In the genomic region with DNA sequence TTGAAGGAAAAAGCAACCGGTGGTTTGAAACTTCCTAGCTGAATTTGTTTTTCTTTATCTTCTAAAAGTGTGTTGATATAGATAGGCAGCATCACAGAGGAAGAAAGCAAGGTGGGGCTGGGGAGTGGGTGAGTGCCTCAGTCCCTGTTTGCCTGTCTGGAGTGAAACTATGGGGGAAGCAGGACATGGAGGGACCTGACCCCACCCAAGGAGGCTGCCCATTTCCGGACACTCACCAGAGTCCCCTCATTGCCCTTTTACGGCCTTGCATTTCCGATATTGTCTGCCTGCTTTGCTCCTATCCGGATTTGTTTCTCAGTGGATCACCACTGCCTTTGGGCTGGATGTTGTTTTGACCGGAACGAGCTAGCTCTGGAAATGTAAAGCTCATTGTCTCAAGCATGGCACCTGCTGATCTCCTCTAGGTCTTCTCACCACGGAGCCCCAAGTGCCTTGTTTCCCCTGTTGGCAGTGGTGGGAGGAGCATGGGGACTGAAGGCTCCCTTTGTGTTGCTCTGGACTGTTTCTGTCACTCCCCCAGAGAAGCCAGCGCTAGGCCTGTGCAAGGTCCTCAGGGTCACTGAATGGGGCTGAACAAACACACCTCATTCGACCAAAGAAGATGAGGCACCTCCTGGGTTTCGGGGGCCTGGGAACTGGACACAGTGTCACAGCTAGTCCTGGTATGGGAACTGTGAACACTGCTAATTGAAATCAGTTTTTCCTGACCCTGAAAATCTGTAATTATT, we compare ENCODE assay signal across 1 cellular context.
A peak's percentile ranks its signal among the peaks of the same experiment; 100 is the strongest.
TF ChIP-seq lines count a peak whose summit lies in the region.

No MANE protein-coding gene starts in this region.

TF ChIP-seq in HepG2, 621 proteins besides CTCF, POLR2A, EP300 and RAD21 (continued from another document and continues in another):
- TF ChIP-seq NCOR1 (IDR thresholded peaks at IDR 0.05; ENCODE audit: borderline replicate concordance, low read length), result peak; percentile 50; the same call in 1 of the 2 replicates
- TF ChIP-seq KDM2A (CRISPR knock-in tag; IDR thresholded peaks at IDR 0.05; ENCODE audit: borderline replicate concordance, low read depth), result peak; percentile 53; the same call in 1 of the 2 replicates
- TF ChIP-seq MBNL3 (CRISPR knock-in tag; conservative IDR thresholded peaks at IDR 0.05), result no peak
- no peak; the same call in 1 of the 2 replicates for TF ChIP-seq MBD4 (IDR thresholded peaks at IDR 0.05; ENCODE audit: borderline replicate concordance, low read length)
- TF ChIP-seq REL (CRISPR knock-in tag; conservative IDR thresholded peaks at IDR 0.05), result no peak
- TF ChIP-seq, protein P1, sequence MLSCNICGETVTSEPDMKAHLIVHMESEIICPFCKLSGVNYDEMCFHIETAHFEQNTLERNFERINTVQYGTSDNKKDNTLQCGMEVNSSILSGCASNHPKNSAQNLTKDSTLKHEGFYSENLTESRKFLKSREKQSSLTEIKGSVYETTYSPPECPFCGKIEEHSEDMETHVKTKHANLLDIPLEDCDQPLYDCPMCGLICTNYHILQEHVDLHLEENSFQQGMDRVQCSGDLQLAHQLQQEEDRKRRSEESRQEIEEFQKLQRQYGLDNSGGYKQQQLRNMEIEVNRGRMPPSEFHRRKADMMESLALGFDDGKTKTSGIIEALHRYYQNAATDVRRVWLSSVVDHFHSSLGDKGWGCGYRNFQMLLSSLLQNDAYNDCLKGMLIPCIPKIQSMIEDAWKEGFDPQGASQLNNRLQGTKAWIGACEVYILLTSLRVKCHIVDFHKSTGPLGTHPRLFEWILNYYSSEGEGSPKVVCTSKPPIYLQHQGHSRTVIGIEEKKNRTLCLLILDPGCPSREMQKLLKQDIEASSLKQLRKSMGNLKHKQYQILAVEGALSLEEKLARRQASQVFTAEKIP (CRISPR knock-in tag; IDR thresholded peaks at IDR 0.05; ENCODE audit: borderline replicate concordance), result no peak
- TF ChIP-seq NFYC (CRISPR knock-in tag; IDR thresholded peaks at IDR 0.05), result no peak
- no peak for TF ChIP-seq ARHGAP35 (CRISPR knock-in tag; IDR thresholded peaks at IDR 0.05; ENCODE audit: borderline replicate concordance)
- TF ChIP-seq SNRNP70 (IDR thresholded peaks at IDR 0.05; ENCODE audit: low read depth, low read length), result no peak
- TF ChIP-seq ZNF558 (CRISPR knock-in tag; IDR thresholded peaks at IDR 0.05; ENCODE audit: borderline replicate concordance), result no peak
- TF ChIP-seq, protein P2, sequence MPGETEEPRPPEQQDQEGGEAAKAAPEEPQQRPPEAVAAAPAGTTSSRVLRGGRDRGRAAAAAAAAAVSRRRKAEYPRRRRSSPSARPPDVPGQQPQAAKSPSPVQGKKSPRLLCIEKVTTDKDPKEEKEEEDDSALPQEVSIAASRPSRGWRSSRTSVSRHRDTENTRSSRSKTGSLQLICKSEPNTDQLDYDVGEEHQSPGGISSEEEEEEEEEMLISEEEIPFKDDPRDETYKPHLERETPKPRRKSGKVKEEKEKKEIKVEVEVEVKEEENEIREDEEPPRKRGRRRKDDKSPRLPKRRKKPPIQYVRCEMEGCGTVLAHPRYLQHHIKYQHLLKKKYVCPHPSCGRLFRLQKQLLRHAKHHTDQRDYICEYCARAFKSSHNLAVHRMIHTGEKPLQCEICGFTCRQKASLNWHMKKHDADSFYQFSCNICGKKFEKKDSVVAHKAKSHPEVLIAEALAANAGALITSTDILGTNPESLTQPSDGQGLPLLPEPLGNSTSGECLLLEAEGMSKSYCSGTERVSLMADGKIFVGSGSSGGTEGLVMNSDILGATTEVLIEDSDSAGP (CRISPR knock-in tag; IDR thresholded peaks at IDR 0.05; ENCODE audit: borderline replicate concordance), result peak; percentile 75; the same call in 1 of the 2 replicates
- TF ChIP-seq, protein P3, sequence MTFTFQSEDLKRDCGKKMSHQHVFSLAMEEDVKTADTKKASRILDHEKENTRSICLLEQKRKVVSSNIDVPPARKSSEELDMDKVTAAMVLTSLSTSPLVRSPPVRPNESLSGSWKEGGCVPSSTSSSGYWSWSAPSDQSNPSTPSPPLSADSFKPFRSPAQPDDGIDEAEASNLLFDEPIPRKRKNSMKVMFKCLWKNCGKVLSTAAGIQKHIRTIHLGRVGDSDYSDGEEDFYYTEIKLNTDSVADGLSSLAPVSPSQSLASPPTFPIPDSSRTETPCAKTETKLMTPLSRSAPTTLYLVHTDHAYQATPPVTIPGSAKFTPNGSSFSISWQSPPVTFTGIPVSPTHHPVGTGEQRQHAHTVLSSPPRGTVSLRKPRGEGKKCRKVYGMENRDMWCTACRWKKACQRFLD (CRISPR knock-in tag; IDR thresholded peaks at IDR 0.05; ENCODE audit: borderline replicate concordance), result no peak; the same call in 1 of the 2 replicates
- no peak for TF ChIP-seq TAF15 (IDR thresholded peaks at IDR 0.05; ENCODE audit: low read depth, low read length, poor library complexity, severe bottlenecking)
- TF ChIP-seq ZNF382 (CRISPR knock-in tag; IDR thresholded peaks at IDR 0.05; ENCODE audit: borderline replicate concordance), result no peak
- TF ChIP-seq GABPB1 (CRISPR knock-in tag; IDR thresholded peaks at IDR 0.05), result peak; percentile 31
- TF ChIP-seq ETV6 (CRISPR knock-in tag; conservative IDR thresholded peaks at IDR 0.05), result no peak
- TF ChIP-seq AGO1 (IDR thresholded peaks at IDR 0.05; ENCODE audit: low read depth, low read length, poor library complexity, severe bottlenecking), result no peak
- TF ChIP-seq SNAPC2 (CRISPR knock-in tag; IDR thresholded peaks at IDR 0.05), result no peak
- TF ChIP-seq ZNF224 (CRISPR knock-in tag; IDR thresholded peaks at IDR 0.05), result no peak; the same call in 1 of the 2 replicates
- no peak for TF ChIP-seq EED (CRISPR knock-in tag; IDR thresholded peaks at IDR 0.05)
- no peak for TF ChIP-seq ZFP62 (CRISPR knock-in tag; IDR thresholded peaks at IDR 0.05)
- peak; percentile 79; the same call in 1 of the 2 replicates for TF ChIP-seq ZNF788 (CRISPR knock-in tag; IDR thresholded peaks at IDR 0.05; ENCODE audit: borderline replicate concordance)
- no peak for TF ChIP-seq PCBP1 (IDR thresholded peaks at IDR 0.05; ENCODE audit: borderline replicate concordance, low read depth, low read length)
- no peak for TF ChIP-seq MAF1 (CRISPR knock-in tag; IDR thresholded peaks at IDR 0.05; ENCODE audit: borderline replicate concordance)
- TF ChIP-seq, protein P4, sequence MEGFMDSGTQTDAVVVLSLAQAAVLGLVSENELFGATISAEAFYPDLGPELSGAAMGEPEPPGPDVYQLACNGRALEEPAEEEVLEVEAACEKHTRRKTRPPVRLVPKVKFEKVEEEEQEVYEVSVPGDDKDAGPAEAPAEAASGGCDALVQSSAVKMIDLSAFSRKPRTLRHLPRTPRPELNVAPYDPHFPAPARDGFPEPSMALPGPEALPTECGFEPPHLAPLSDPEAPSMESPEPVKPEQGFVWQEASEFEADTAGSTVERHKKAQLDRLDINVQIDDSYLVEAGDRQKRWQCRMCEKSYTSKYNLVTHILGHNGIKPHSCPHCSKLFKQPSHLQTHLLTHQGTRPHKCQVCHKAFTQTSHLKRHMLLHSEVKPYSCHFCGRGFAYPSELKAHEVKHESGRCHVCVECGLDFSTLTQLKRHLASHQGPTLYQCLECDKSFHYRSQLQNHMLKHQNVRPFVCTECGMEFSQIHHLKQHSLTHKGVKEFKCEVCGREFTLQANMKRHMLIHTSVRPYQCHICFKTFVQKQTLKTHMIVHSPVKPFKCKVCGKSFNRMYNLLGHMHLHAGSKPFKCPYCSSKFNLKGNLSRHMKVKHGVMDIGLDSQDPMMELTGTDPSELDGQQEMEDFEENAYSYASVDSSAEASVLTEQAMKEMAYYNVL (CRISPR knock-in tag; IDR thresholded peaks at IDR 0.05; ENCODE audit: borderline replicate concordance), result peak; percentile 81; the same call in 1 of the 2 replicates
- TF ChIP-seq, protein P5, sequence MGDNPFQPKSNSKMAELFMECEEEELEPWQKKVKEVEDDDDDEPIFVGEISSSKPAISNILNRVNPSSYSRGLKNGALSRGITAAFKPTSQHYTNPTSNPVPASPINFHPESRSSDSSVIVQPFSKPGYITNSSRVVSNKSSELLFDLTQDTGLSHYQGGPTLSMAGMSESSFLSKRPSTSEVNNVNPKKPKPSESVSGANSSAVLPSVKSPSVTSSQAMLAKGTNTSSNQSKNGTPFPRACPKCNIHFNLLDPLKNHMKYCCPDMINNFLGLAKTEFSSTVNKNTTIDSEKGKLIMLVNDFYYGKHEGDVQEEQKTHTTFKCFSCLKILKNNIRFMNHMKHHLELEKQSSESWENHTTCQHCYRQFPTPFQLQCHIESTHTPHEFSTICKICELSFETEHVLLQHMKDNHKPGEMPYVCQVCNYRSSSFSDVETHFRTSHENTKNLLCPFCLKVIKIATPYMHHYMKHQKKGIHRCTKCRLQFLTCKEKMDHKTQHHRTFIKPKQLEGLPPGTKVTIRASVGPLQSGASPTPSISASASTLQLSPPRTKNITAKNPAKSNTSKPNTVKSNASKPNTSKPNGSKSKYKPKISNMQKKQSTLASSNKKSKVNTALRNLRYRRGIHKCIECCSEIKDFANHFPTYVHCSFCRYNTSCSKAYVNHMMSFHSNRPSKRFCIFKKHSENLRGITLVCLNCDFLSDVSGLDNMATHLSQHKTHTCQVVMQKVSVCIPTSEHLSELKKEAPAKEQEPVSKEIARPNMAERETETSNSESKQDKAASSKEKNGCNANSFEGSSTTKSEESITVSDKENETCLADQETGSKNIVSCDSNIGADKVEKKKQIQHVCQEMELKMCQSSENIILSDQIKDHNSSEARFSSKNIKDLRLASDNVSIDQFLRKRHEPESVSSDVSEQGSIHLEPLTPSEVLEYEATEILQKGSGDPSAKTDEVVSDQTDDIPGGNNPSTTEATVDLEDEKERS (CRISPR knock-in tag; IDR thresholded peaks at IDR 0.05), result no peak
- TF ChIP-seq ZFP36L2 (CRISPR knock-in tag; IDR thresholded peaks at IDR 0.05), result no peak
- TF ChIP-seq, protein P6, sequence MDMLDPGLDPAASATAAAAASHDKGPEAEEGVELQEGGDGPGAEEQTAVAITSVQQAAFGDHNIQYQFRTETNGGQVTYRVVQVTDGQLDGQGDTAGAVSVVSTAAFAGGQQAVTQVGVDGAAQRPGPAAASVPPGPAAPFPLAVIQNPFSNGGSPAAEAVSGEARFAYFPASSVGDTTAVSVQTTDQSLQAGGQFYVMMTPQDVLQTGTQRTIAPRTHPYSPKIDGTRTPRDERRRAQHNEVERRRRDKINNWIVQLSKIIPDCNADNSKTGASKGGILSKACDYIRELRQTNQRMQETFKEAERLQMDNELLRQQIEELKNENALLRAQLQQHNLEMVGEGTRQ (IDR thresholded peaks at IDR 0.05; ENCODE audit: low read depth, low read length), result no peak
- TF ChIP-seq, protein P6 (CRISPR knock-in tag; IDR thresholded peaks at IDR 0.05; ENCODE audit: borderline replicate concordance), result no peak; the same call in 1 of the 2 replicates
- TF ChIP-seq CREM (IDR thresholded peaks at IDR 0.05), result peak; percentile 47; the same call in 1 of the 2 replicates
- TF ChIP-seq CREM (CRISPR knock-in tag; IDR thresholded peaks at IDR 0.05), result no peak
- TF ChIP-seq ATF7 (IDR thresholded peaks at IDR 0.05), result no peak
- no peak for TF ChIP-seq ATF7 (CRISPR knock-in tag; IDR thresholded peaks at IDR 0.05)
- TF ChIP-seq, protein P7, sequence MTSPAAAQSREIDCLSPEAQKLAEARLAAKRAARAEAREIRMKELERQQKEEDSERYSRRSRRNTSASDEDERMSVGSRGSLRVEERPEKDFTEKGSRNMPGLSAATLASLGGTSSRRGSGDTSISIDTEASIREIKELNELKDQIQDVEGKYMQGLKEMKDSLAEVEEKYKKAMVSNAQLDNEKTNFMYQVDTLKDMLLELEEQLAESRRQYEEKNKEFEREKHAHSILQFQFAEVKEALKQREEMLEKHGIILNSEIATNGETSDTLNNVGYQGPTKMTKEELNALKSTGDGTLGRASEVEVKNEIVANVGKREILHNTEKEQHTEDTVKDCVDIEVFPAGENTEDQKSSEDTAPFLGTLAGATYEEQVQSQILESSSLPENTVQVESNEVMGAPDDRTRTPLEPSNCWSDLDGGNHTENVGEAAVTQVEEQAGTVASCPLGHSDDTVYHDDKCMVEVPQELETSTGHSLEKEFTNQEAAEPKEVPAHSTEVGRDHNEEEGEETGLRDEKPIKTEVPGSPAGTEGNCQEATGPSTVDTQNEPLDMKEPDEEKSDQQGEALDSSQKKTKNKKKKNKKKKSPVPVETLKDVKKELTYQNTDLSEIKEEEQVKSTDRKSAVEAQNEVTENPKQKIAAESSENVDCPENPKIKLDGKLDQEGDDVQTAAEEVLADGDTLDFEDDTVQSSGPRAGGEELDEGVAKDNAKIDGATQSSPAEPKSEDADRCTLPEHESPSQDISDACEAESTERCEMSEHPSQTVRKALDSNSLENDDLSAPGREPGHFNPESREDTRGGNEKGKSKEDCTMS (CRISPR knock-in tag; conservative IDR thresholded peaks at IDR 0.05), result no peak
- TF ChIP-seq, protein P8, sequence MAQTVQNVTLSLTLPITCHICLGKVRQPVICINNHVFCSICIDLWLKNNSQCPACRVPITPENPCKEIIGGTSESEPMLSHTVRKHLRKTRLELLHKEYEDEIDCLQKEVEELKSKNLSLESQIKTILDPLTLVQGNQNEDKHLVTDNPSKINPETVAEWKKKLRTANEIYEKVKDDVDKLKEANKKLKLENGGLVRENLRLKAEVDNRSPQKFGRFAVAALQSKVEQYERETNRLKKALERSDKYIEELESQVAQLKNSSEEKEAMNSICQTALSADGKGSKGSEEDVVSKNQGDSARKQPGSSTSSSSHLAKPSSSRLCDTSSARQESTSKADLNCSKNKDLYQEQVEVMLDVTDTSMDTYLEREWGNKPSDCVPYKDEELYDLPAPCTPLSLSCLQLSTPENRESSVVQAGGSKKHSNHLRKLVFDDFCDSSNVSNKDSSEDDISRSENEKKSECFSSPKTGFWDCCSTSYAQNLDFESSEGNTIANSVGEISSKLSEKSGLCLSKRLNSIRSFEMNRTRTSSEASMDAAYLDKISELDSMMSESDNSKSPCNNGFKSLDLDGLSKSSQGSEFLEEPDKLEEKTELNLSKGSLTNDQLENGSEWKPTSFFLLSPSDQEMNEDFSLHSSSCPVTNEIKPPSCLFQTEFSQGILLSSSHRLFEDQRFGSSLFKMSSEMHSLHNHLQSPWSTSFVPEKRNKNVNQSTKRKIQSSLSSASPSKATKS (CRISPR knock-in tag; IDR thresholded peaks at IDR 0.05), result no peak
- peak; percentile 63; the same call in 1 of the 2 replicates for TF ChIP-seq SSRP1 (CRISPR knock-in tag; IDR thresholded peaks at IDR 0.05)
- peak; percentile 70 for TF ChIP-seq CCAR2 (optimal IDR thresholded peaks at IDR 0.05; ENCODE audit: low read depth, low read length)
- no peak; the same call in 1 of the 2 replicates for TF ChIP-seq KMT2A (CRISPR knock-in tag; IDR thresholded peaks at IDR 0.05)
- TF ChIP-seq, protein P9, sequence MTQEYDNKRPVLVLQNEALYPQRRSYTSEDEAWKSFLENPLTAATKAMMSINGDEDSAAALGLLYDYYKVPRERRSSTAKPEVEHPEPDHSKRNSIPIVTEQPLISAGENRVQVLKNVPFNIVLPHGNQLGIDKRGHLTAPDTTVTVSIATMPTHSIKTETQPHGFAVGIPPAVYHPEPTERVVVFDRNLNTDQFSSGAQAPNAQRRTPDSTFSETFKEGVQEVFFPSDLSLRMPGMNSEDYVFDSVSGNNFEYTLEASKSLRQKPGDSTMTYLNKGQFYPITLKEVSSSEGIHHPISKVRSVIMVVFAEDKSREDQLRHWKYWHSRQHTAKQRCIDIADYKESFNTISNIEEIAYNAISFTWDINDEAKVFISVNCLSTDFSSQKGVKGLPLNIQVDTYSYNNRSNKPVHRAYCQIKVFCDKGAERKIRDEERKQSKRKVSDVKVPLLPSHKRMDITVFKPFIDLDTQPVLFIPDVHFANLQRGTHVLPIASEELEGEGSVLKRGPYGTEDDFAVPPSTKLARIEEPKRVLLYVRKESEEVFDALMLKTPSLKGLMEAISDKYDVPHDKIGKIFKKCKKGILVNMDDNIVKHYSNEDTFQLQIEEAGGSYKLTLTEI (CRISPR knock-in tag; conservative IDR thresholded peaks at IDR 0.05), result no peak
